In genomic region chr1:118940957-118941356, GRCh38 we compare ENCODE assay signal across 35 cellular contexts. TPM values are rescaled to one million over a fixed set of nuclear protein-coding genes. Genes with fewer than 3 reads are reported as not detected.
"Had no signal": no experiment of that assay in that cellular context is flagged by ENCODE, and none has a peak within 500 bp of the region (broad histone marks: within the 10 kb centered on the region; RNA-seq: fewer than 3 reads in every experiment).

No MANE protein-coding gene starts in this region.

- H3K9me3 ChIP-seq: MG63 had no signal

- H3K4me3 ChIP-seq: MG63 had no signal

- DNase-seq: Karpas-422, Kasumi-1, MG63, MM.1S, MV-4-11, NCI-H1048, NCI-H1092, NCI-H1092 treated with DMSO at 0.1 percent for 48 hours, NCI-H1105, NCI-H1105 treated with DMSO at 0.1 percent for 48 hours, NCI-H1417, NCI-H1417 treated with DMSO at 0.1 percent for 48 hours, NCI-H1436, NCI-H1436 treated with DMSO at 0.1 percent for 48 hours, NCI-H146, NCI-H1694, NCI-H1694 treated with DMSO at 0.1 percent for 48 hours, NCI-H187, NCI-H187 treated with DMSO at 0.1 percent for 48 hours, NCI-H1930, NCI-H2029, NCI-H2029 treated with DMSO at 0.1 percent for 48 hours, NCI-H2081, NCI-H2081 treated with DMSO at 0.1 percent for 48 hours, NCI-H2107, NCI-H2171, NCI-H2171 treated with DMSO at 0.1 percent for 48 hours, NCI-H2227 treated with DMSO at 0.1 percent for 48 hours, NCI-H226, NCI-H345, NCI-H446, NCI-H446 treated with DMSO at 0.1 percent for 48 hours, NCI-H510A, NCI-H510A treated with DMSO at 0.1 percent for 48 hours had no signal

- H3K27me3 ChIP-seq: MG63 had no signal

RNA-seq across cellular contexts. Expression of gene TBX15, which starts 47.2 kb away (rescaled TPM):
- total RNA-seq: NCI-H460 had no signal
